Comparison of ENCODE assay signal across 8 cellular contexts in the genomic region with DNA sequence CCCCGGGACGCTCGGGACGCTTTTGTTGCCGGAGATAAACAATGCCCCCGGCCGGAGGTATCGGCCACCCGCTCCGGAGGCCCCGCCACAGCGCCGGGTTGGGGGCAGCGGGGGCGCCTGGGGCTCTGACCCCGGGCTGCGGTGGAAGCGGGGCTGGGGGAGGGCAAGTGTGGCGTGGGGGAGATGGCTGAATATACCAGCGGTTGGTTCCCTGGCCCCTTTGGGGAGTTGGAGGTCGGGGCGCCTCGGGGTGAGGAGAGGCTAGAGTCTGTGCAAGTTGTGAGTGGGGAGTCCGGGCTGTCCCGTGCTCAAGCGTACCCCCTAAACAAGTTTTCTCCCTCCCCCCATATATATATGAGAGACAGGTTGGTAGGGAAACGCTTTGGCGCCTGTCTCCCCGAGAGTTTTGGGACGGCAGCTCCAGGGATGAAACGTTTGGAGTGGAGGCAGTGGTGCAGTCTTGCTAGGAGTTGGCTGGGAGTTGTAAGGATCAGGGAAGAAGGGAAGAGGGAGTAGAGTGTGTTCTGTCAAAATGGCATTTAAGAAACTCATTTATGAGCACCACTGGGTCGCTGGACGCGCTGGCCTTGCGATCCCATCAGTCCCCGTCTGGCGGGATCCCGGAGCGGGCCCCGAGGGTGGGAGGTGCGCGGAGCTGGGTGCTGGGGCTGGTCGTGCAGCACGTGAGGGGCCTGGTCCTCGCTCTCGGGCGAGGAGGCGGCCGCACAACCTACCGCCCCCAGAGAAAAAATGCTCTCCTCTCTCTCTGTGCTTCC. TPM values are rescaled to one million over a fixed set of nuclear protein-coding genes. Genes with fewer than 3 reads are reported as not detected.
A peak's percentile ranks its signal among the peaks of the same experiment; 100 is the strongest.
DNase-seq lines count a peak whose midpoint lies in the region; ATAC-seq and TF ChIP-seq lines count a peak whose summit lies in the region.

No MANE protein-coding gene starts in this region.

- no peak for TF ChIP-seq CTCF in heart right ventricle (IDR thresholded peaks at IDR 0.05)
- TF ChIP-seq CTCF in psoas muscle (IDR thresholded peaks at IDR 0.05), result no peak

- H3K27me3 Mint-ChIP-seq in CD8-positive, alpha-beta memory T cell, result peaks cover 36 to 67% of the 10 kb centered on the region in 2 donors
- peaks cover 51% of the 10 kb centered on the region for H3K27me3 Mint-ChIP-seq in activated T-helper 1 cell treated with anti-CD3 and anti-CD28 coated beads, Interleukin-12 subunit alpha, Interleukin-12 subunit beta, Interleukin-2, Interleukin-4 antibody, amounts not matched to agents 30 ng/mL and 10 ng/mL and 1 ng/mL, durations not matched to agents 14 hours and 24 hours and 36 hours (ENCODE audit: insufficient read depth)

- intact Hi-C loops in activated T-helper 1 cell treated with anti-CD3 and anti-CD28 coated beads, Interleukin-12 subunit alpha, Interleukin-12 subunit beta, Interleukin-2, Interleukin-4 antibody, amounts not matched to agents 30 ng/mL and 10 ng/mL and 1 ng/mL, durations not matched to agents 14 hours and 24 hours and 36 hours (cut with micrococcal nuclease), result loop anchor here (1.0 kb wide), 1 partner anchor 39 kb away; no protein-coding TSS in a partner anchor
- intact Hi-C loops in heart right ventricle (cut with DNase I), result loop anchor here in 4 of 10 donors (2.0 to 10.0 kb wide), 3 partner anchors 40 to 94 kb away; no protein-coding TSS in a partner anchor
- intact Hi-C loops in psoas muscle (cut with DNase I), result loop anchor here in 1 of 2 donors (5.0 kb wide), 1 partner anchor 41 kb away; no protein-coding TSS in a partner anchor

- no peaks in the 10 kb centered on the region for H3K36me3 ChIP-seq in CD8-positive, alpha-beta memory T cell (ENCODE audit: insufficient read depth, low read length)
- peaks cover 5% of the 10 kb centered on the region; the same call in 1 of the 2 replicates for H3K36me3 ChIP-seq in HUES48 (ENCODE audit: control insufficient read depth, insufficient read depth, low read length)
- H3K36me3 ChIP-seq in heart right ventricle, result no peaks in the 10 kb centered on the region
- no peaks in the 10 kb centered on the region for H3K36me3 ChIP-seq in psoas muscle (ENCODE audit: insufficient read depth in 1 of 2, low read depth in 1 of 2)

- H3K4me1 Mint-ChIP-seq in CD8-positive, alpha-beta memory T cell, result peaks cover 21 to 33% (median 31%) of the 10 kb centered on the region in 3 donors
- peaks cover 28% of the 10 kb centered on the region for H3K4me1 Mint-ChIP-seq in activated T-helper 1 cell treated with anti-CD3 and anti-CD28 coated beads, Interleukin-12 subunit alpha, Interleukin-12 subunit beta, Interleukin-2, Interleukin-4 antibody, amounts not matched to agents 30 ng/mL and 10 ng/mL and 1 ng/mL, durations not matched to agents 14 hours and 24 hours and 36 hours (ENCODE audit: low read depth)

- H3K9me3 ChIP-seq in CD8-positive, alpha-beta memory T cell (ENCODE audit: low read length), result no peaks in the 10 kb centered on the region
- H3K9me3 ChIP-seq in HUES48 (ENCODE audit: control insufficient read depth, insufficient read depth, low read length) (no peaks in the 10 kb centered on the region), heart right ventricle (no peaks in the 10 kb centered on the region), psoas muscle (no peaks in the 10 kb centered on the region)

- ATAC-seq in heart right ventricle (peak; percentile 44 to 69 (median 59)), psoas muscle (peak; percentile 33 to 67 (median 52)), HG03520 (IDR thresholded peaks at IDR 0.05; ENCODE audit: unreplicated experiment) (no peak), GM19395 (IDR thresholded peaks at IDR 0.05; ENCODE audit: unreplicated experiment) (no peak)

- H3K9me3 Mint-ChIP-seq in CD8-positive, alpha-beta memory T cell, result no peaks in the 10 kb centered on the region
- H3K9me3 Mint-ChIP-seq in activated T-helper 1 cell treated with anti-CD3 and anti-CD28 coated beads, Interleukin-12 subunit alpha, Interleukin-12 subunit beta, Interleukin-2, Interleukin-4 antibody, amounts not matched to agents 30 ng/mL and 10 ng/mL and 1 ng/mL, durations not matched to agents 14 hours and 24 hours and 36 hours, result no peaks in the 10 kb centered on the region

- peak overlapping the region; percentile 81 for H3K9ac ChIP-seq in HUES48 (ENCODE audit: low read depth, low read length)

- CTCF ChIA-PET in CD8-positive, alpha-beta memory T cell (lab: Charles Lee), result interaction anchor here (0.8 kb wide), 1 partner anchor 10 kb away, joined by 3 read pairs; no protein-coding TSS in a partner anchor

- H3K4me1 ChIP-seq in CD8-positive, alpha-beta memory T cell (ENCODE audit: insufficient read depth, low read length), result peaks cover 12% of the 10 kb centered on the region
- H3K4me1 ChIP-seq in HUES48 (ENCODE audit: control insufficient read depth, insufficient read depth, low read length) (peaks cover 19% of the 10 kb centered on the region), heart right ventricle (peaks cover 0 to 34% (median 5%) of the 10 kb centered on the region in 9 donors), psoas muscle (peaks cover 2% of the 10 kb centered on the region)

- H3K27ac Mint-ChIP-seq in CD8-positive, alpha-beta memory T cell, result peak overlapping the region in 1 of 8 donors; percentile 31
- H3K27ac Mint-ChIP-seq in activated T-helper 1 cell treated with anti-CD3 and anti-CD28 coated beads, Interleukin-12 subunit alpha, Interleukin-12 subunit beta, Interleukin-2, Interleukin-4 antibody, amounts not matched to agents 30 ng/mL and 10 ng/mL and 1 ng/mL, durations not matched to agents 14 hours and 24 hours and 36 hours, result no peak overlapping the region

- H3K36me3 Mint-ChIP-seq in CD8-positive, alpha-beta memory T cell, result no peaks in the 10 kb centered on the region
- H3K36me3 Mint-ChIP-seq in activated T-helper 1 cell treated with anti-CD3 and anti-CD28 coated beads, Interleukin-12 subunit alpha, Interleukin-12 subunit beta, Interleukin-2, Interleukin-4 antibody, amounts not matched to agents 30 ng/mL and 10 ng/mL and 1 ng/mL, durations not matched to agents 14 hours and 24 hours and 36 hours (ENCODE audit: low read depth), result peaks cover 4% of the 10 kb centered on the region

- POLR2A ChIA-PET in CD8-positive, alpha-beta memory T cell (lab: Charles Lee), result no interaction called here

- no peak for DNase-seq in CD8-positive, alpha-beta memory T cell
- no peak for DNase-seq in activated T-helper 1 cell treated with anti-CD3 and anti-CD28 coated beads, Interleukin-12 subunit alpha, Interleukin-12 subunit beta, Interleukin-2, Interleukin-4 antibody, amounts not matched to agents 30 ng/mL and 10 ng/mL and 1 ng/mL, durations not matched to agents 14 hours and 24 hours and 36 hours (ENCODE audit: low spot score)
- DNase-seq in heart right ventricle (peak; percentile 6 to 24), psoas muscle (peak; percentile 24 to 57), NK-92 (lab: John Stamatoyannopoulos, UW; ENCODE audit: unreplicated experiment) (no peak)

- WGBS in heart right ventricle, 2 donors, result 1% methylated on average over 42 to 50 of the region's 50 CpGs
- WGBS in psoas muscle, 3 donors, result 1 to 6% (median 4%) methylated on average over 34 to 50 of the region's 50 CpGs

- H3K4me3 Mint-ChIP-seq in CD8-positive, alpha-beta memory T cell, result peak overlapping the region; percentile 40 to 83 (median 76)
- H3K4me3 Mint-ChIP-seq in activated T-helper 1 cell treated with anti-CD3 and anti-CD28 coated beads, Interleukin-12 subunit alpha, Interleukin-12 subunit beta, Interleukin-2, Interleukin-4 antibody, amounts not matched to agents 30 ng/mL and 10 ng/mL and 1 ng/mL, durations not matched to agents 14 hours and 24 hours and 36 hours, result peak overlapping the region; percentile 72

- peak overlapping the region; percentile 54 for H3K4me3 ChIP-seq in CD8-positive, alpha-beta memory T cell (ENCODE audit: low read length)
- peak overlapping the region; percentile 84 for H3K4me3 ChIP-seq in HUES48 (ENCODE audit: low read depth, low read length)
- H3K4me3 ChIP-seq in heart right ventricle, result peak overlapping the region; percentile 61 to 86 (median 74)
- H3K4me3 ChIP-seq in psoas muscle, result peak overlapping the region; percentile 73

- peak overlapping the region; percentile 78 for H3K27ac ChIP-seq in CD8-positive, alpha-beta memory T cell (ENCODE audit: low read depth, low read length)
- peak overlapping the region; percentile 79 for H3K27ac ChIP-seq in HUES48 (ENCODE audit: low read depth, low read length)
- H3K27ac ChIP-seq in heart right ventricle, result peak overlapping the region in 7 of 10 donors; percentile 6 to 56 (median 48)
- no peak overlapping the region for H3K27ac ChIP-seq in psoas muscle

- peaks cover 14% of the 10 kb centered on the region for H3K27me3 ChIP-seq in CD8-positive, alpha-beta memory T cell (ENCODE audit: insufficient read depth, low read length, poor library complexity, severe bottlenecking)
- no peaks in the 10 kb centered on the region for H3K27me3 ChIP-seq in HUES48 (ENCODE audit: control insufficient read depth, insufficient read depth, low read length)
- peaks cover 4 to 76% (median 14%) of the 10 kb centered on the region in 7 donors for H3K27me3 ChIP-seq in heart right ventricle
- H3K27me3 ChIP-seq in psoas muscle (ENCODE audit: insufficient read depth in 3 of 3, low read length in 2 of 3), result peaks cover 0 to 24% (median 2%) of the 10 kb centered on the region in 3 donors

RNA-seq across cellular contexts. Expression of a gene that starts 1.0 kb away (rescaled TPM):
- total RNA-seq in CD8-positive, alpha-beta memory T cell, result under 1 TPM; 0.44 to 0.63 TPM
- polyA plus RNA-seq in CD8-positive, alpha-beta memory T cell, result 1.9 TPM
- total RNA-seq in activated T-helper 1 cell treated with anti-CD3 and anti-CD28 coated beads, Interleukin-12 subunit alpha, Interleukin-12 subunit beta, Interleukin-2, Interleukin-4 antibody, amounts not matched to agents 30 ng/mL and 10 ng/mL and 1 ng/mL, durations not matched to agents 14 hours and 24 hours and 36 hours, result 0.71 and 0.73 TPM in 2 replicates
- total RNA-seq in heart right ventricle (1 to 10 TPM; 1.9 to 4.2 (median 3.1) TPM), psoas muscle (1 to 10 TPM in 3 of 4 donors, under 1 TPM in 1; 0.66 to 1.8 (median 1.1) TPM)
- polyA plus RNA-seq in heart right ventricle (under 1 TPM; 0.17 to 0.29 TPM), psoas muscle (under 1 TPM; 0.04 to 0.22 (median 0.09) TPM)

RNA-seq across cellular contexts. Expression of a gene that starts 33.8 kb away (rescaled TPM):
- 10 to 100 TPM; 15.1 to 18.6 TPM for total RNA-seq in CD8-positive, alpha-beta memory T cell
- polyA plus RNA-seq in CD8-positive, alpha-beta memory T cell, result 6.6 TPM
- total RNA-seq in activated T-helper 1 cell treated with anti-CD3 and anti-CD28 coated beads, Interleukin-12 subunit alpha, Interleukin-12 subunit beta, Interleukin-2, Interleukin-4 antibody, amounts not matched to agents 30 ng/mL and 10 ng/mL and 1 ng/mL, durations not matched to agents 14 hours and 24 hours and 36 hours, result 15.9 and 19.4 TPM in 2 replicates
- total RNA-seq in heart right ventricle (10 to 100 TPM; 11.8 to 27.3 (median 21.1) TPM), psoas muscle (10 to 100 TPM in 3 of 4 donors, 1 to 10 TPM in 1; 9.6 to 14.0 (median 13.2) TPM)
- polyA plus RNA-seq in heart right ventricle (10 to 100 TPM in 1 of 2 donors, 1 to 10 TPM in 1; 4.6 to 33.5 TPM), psoas muscle (10 to 100 TPM in 1 of 3 donors, 1 to 10 TPM in 2; 3.1 to 11.2 (median 4.5) TPM)

Comparison
In these comparisons a context has a peak if more than half of its experiments do, and no peak if none do; other contexts are left out.
1. DNase-seq: peak in heart right ventricle (2 of 2) and psoas muscle (2 of 2); none in CD8-positive, alpha-beta memory T cell (0 of 5), activated T-helper 1 cell treated with anti-CD3 and anti-CD28 coated beads, Interleukin-12 subunit alpha, Interleukin-12 subunit beta, Interleukin-2, Interleukin-4 antibody, amounts not matched to agents 30 ng/mL and 10 ng/mL and 1 ng/mL, durations not matched to agents 14 hours and 24 hours and 36 hours (single experiment) and NK-92 (single experiment).
2. ATAC-seq: peak in heart right ventricle (8 of 8) and psoas muscle (4 of 4); none in HG03520 (single experiment) and GM19395 (single experiment).
3. Peak in every context shown above with its lines, with median percentiles within 50 percentile points of each other: H3K4me3 ChIP-seq.